8 cellular contexts compared by ENCODE assay signal in the genomic region with DNA sequence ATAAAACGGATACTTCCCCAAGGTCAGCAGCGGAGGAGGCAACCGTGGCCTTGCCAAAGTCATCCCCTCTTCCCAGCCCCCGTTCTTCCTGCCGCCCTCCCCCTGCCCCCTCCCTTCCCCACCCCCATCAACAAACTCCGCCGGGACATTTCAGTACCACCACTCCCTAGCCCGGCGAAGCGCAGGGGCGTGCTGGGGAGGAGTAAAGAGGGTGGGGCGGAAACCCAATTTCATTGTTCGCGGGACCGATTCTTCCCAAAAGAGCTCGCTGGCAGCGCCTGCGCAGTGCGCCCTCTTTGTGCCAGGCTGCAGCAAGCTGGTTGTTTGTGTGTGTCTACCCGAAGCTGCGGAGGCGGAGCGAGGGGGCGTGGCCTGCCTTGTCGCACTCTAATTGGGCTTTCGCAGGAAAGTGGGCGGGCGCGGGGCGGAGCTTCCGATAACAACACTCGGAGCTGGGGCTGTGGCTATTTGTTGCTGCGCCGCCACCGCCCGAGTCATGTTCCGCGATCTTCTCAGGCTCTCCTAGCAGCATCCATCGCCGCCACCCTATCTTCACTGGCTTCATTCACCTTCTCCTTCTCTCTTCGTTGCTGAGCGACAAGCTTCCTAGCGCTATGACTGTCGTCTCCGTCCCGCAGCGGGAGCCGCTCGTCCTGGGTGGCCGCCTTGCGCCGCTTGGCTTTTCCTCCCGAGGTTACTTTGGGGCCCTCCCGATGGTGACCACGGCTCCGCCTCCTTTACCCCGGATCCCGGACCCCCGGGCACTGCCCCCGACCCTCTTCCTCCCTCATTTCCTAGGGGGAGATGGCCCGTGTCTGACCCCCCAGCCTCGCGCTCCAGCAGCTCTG. TPM values are rescaled to one million over a fixed set of nuclear protein-coding genes. Genes with fewer than 3 reads are reported as not detected.
DNase-seq lines count a peak whose midpoint lies in the region; ATAC-seq and TF ChIP-seq lines count a peak whose summit lies in the region.

A gene (plus strand): TSS at position 471 of the 848 bp plus-strand sequence. CDS start 144 bp downstream, at position 615.

- peaks cover 3% of the 10 kb centered on the region for H3K27me3 ChIP-seq in AG04450 (ENCODE audit: control insufficient read depth, insufficient read depth, low read length)

- CTCF ChIA-PET in AG04450 (lab: Charles Lee) (interaction anchor here (0.6 to 5.2 kb wide), 6 partner anchors 44 to 163 kb away, joined by 4 to 36 read pairs (median 4); no protein-coding TSS in a partner anchor), WTC11 (lab: Charles Lee) (interaction anchor here (0.5 to 2.2 kb wide), 20 partner anchors 10 to 1124 kb away, joined by 3 to 31 read pairs (median 4); no protein-coding TSS in a partner anchor)

- H3K4me3 ChIP-seq in AG04450 (ENCODE audit: low read depth, low read length) = peak within 1 kb of the TSS; percentile 99
- peak within 1 kb of the TSS; percentile 98 to 99 for H3K4me3 ChIP-seq in cardiac fibroblast (replicated peaks in 1 of 2; ENCODE audit: low read depth in 2 of 2, low read length in 2 of 2)

- H3K9me3 ChIP-seq in AG04450 (ENCODE audit: control insufficient read depth, insufficient read depth, low read length) = no peaks in the 10 kb centered on the region; the same call in 1 of the 2 replicates

- H3K36me3 Mint-ChIP-seq in WTC11 = peaks cover 11% of the 10 kb centered on the region

- TF ChIP-seq CTCF in AG04450 (IDR thresholded peaks at IDR 0.05; ENCODE audit: low read depth, low read length) = no peak
- no peak for TF ChIP-seq CTCF in WTC11 (IDR thresholded peaks at IDR 0.05)
- no peak for TF ChIP-seq CTCF in cardiac fibroblast (IDR thresholded peaks at IDR 0.05; ENCODE audit: low read depth, low read length)

- peaks cover 44% of the 10 kb centered on the region for H3K4me1 Mint-ChIP-seq in WTC11

- peak; percentile 99 for DNase-seq in AG04450 (ENCODE audit: low read depth, low spot score)
- peak; percentile 96 for DNase-seq in NCI-H226
- peak; percentile 100 for DNase-seq in WTC11 (ENCODE audit: low spot score)
- DNase-seq in cardiac fibroblast (ENCODE audit: low read depth in 2 of 2) = peak; percentile 99 to 100
- peak; percentile 96 for DNase-seq in iPS-NIHi7 (ENCODE audit: extremely low spot score)
- DNase-seq in smooth muscle cell of the brain vasculature (ENCODE audit: low read depth, low spot score) = peak; percentile 98

- H3K27ac Mint-ChIP-seq in WTC11 = peak within 1 kb of the TSS; percentile 99

- H3K27ac ChIP-seq in AG04450 (ENCODE audit: low read depth, low read length) = peak within 1 kb of the TSS; percentile 98

- no peaks in the 10 kb centered on the region for H3K9me3 Mint-ChIP-seq in WTC11

- peak within 1 kb of the TSS; percentile 93 for H3K4me3 Mint-ChIP-seq in WTC11

- POLR2A ChIA-PET in AG04450 (lab: Yijun Ruan, JAX) = interaction anchor here (0.6 to 2.4 kb wide), 18 partner anchors 11 to 272 kb away, joined by 3 to 21 read pairs (median 5); a partner anchor contains a TSS
- POLR2A ChIA-PET in WTC11 (lab: Charles Lee) = interaction anchor here (0.6 to 2.1 kb wide), 16 partner anchors 11 to 1565 kb away, joined by 3 to 23 read pairs (median 4); a partner anchor contains a TSS

- ATAC-seq in GM18909 (IDR thresholded peaks at IDR 0.05; ENCODE audit: poor library complexity, unreplicated experiment) = peak; percentile 80
- ATAC-seq in HG03175 (IDR thresholded peaks at IDR 0.05; ENCODE audit: unreplicated experiment) = peak; percentile 74
- peak; percentile 85 for ATAC-seq in WTC11

- peaks cover 7% of the 10 kb centered on the region for H3K27me3 Mint-ChIP-seq in WTC11 (ENCODE audit: low read depth)

TF ChIP-seq in WTC11, 78 proteins besides CTCF, POLR2A, EP300 and RAD21 (continues in another document):
- TF ChIP-seq ZNF121 (CRISPR knock-in tag; IDR thresholded peaks at IDR 0.05) (peak; percentile 90), ZNF317 (CRISPR knock-in tag; IDR thresholded peaks at IDR 0.05; ENCODE audit: borderline replicate concordance, low read depth) (no peak), ZNF263 (CRISPR knock-in tag; IDR thresholded peaks at IDR 0.05; ENCODE audit: low read depth) (no peak), SMAD3 (CRISPR knock-in tag; IDR thresholded peaks at IDR 0.05; ENCODE audit: borderline replicate concordance) (no peak), TCF7 (CRISPR knock-in tag; IDR thresholded peaks at IDR 0.05; ENCODE audit: low read depth) (no peak), TEAD4 (CRISPR knock-in tag; IDR thresholded peaks at IDR 0.05) (no peak), JUN (CRISPR knock-in tag; IDR thresholded peaks at IDR 0.05) (no peak), SP1 (CRISPR knock-in tag; conservative IDR thresholded peaks at IDR 0.05) (peak; percentile 93), SOX15 (CRISPR knock-in tag; IDR thresholded peaks at IDR 0.05) (no peak), FOXP1 (CRISPR knock-in tag; IDR thresholded peaks at IDR 0.05; ENCODE audit: borderline replicate concordance) (peak; percentile 2; the same call in 1 of the 2 replicates), CREB1 (CRISPR knock-in tag; IDR thresholded peaks at IDR 0.05) (no peak), GTF2I (CRISPR knock-in tag; conservative IDR thresholded peaks at IDR 0.05) (no peak), ETV6 (CRISPR knock-in tag; IDR thresholded peaks at IDR 0.05) (peak; percentile 83; the same call in 1 of the 2 replicates)
- TF ChIP-seq, protein P1, sequence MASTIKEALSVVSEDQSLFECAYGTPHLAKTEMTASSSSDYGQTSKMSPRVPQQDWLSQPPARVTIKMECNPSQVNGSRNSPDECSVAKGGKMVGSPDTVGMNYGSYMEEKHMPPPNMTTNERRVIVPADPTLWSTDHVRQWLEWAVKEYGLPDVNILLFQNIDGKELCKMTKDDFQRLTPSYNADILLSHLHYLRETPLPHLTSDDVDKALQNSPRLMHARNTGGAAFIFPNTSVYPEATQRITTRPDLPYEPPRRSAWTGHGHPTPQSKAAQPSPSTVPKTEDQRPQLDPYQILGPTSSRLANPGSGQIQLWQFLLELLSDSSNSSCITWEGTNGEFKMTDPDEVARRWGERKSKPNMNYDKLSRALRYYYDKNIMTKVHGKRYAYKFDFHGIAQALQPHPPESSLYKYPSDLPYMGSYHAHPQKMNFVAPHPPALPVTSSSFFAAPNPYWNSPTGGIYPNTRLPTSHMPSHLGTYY (CRISPR knock-in tag; IDR thresholded peaks at IDR 0.05) = no peak
- TF ChIP-seq, protein P2, sequence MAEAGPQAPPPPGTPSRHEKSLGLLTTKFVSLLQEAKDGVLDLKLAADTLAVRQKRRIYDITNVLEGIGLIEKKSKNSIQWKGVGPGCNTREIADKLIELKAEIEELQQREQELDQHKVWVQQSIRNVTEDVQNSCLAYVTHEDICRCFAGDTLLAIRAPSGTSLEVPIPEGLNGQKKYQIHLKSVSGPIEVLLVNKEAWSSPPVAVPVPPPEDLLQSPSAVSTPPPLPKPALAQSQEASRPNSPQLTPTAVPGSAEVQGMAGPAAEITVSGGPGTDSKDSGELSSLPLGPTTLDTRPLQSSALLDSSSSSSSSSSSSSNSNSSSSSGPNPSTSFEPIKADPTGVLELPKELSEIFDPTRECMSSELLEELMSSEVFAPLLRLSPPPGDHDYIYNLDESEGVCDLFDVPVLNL (CRISPR knock-in tag; IDR thresholded peaks at IDR 0.05; ENCODE audit: borderline replicate concordance, low read depth) = no peak
- TF ChIP-seq, protein P3, sequence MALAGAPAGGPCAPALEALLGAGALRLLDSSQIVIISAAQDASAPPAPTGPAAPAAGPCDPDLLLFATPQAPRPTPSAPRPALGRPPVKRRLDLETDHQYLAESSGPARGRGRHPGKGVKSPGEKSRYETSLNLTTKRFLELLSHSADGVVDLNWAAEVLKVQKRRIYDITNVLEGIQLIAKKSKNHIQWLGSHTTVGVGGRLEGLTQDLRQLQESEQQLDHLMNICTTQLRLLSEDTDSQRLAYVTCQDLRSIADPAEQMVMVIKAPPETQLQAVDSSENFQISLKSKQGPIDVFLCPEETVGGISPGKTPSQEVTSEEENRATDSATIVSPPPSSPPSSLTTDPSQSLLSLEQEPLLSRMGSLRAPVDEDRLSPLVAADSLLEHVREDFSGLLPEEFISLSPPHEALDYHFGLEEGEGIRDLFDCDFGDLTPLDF (CRISPR knock-in tag; IDR thresholded peaks at IDR 0.05) = no peak
- TF ChIP-seq, protein P4, sequence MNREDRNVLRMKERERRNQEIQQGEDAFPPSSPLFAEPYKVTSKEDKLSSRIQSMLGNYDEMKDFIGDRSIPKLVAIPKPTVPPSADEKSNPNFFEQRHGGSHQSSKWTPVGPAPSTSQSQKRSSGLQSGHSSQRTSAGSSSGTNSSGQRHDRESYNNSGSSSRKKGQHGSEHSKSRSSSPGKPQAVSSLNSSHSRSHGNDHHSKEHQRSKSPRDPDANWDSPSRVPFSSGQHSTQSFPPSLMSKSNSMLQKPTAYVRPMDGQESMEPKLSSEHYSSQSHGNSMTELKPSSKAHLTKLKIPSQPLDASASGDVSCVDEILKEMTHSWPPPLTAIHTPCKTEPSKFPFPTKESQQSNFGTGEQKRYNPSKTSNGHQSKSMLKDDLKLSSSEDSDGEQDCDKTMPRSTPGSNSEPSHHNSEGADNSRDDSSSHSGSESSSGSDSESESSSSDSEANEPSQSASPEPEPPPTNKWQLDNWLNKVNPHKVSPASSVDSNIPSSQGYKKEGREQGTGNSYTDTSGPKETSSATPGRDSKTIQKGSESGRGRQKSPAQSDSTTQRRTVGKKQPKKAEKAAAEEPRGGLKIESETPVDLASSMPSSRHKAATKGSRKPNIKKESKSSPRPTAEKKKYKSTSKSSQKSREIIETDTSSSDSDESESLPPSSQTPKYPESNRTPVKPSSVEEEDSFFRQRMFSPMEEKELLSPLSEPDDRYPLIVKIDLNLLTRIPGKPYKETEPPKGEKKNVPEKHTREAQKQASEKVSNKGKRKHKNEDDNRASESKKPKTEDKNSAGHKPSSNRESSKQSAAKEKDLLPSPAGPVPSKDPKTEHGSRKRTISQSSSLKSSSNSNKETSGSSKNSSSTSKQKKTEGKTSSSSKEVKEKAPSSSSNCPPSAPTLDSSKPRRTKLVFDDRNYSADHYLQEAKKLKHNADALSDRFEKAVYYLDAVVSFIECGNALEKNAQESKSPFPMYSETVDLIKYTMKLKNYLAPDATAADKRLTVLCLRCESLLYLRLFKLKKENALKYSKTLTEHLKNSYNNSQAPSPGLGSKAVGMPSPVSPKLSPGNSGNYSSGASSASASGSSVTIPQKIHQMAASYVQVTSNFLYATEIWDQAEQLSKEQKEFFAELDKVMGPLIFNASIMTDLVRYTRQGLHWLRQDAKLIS (CRISPR knock-in tag; IDR thresholded peaks at IDR 0.05; ENCODE audit: borderline replicate concordance) = no peak
- TF ChIP-seq, protein P5, sequence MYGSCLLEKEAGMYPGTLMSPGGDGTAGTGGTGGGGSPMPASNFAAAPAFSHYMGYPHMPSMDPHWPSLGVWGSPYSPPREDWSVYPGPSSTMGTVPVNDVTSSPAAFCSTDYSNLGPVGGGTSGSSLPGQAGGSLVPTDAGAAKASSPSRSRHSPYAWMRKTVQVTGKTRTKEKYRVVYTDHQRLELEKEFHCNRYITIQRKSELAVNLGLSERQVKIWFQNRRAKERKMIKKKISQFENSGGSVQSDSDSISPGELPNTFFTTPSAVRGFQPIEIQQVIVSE (CRISPR knock-in tag; IDR thresholded peaks at IDR 0.05; ENCODE audit: borderline replicate concordance) = no peak

RNA-seq across cellular contexts. Expression of the gene that starts here (rescaled TPM):
- polyA plus RNA-seq in AG04450 (2011; rRNA removed) = 21.0 and 22.6 TPM in 2 replicates
- polyA minus RNA-seq in AG04450 (2011; rRNA and poly(A)+ RNA removed) = 29.9 and 44.4 TPM in 2 replicates
- 39.0 to 49.3 TPM (median 48.4 TPM) in 3 replicates for total RNA-seq in WTC11 (2021)

Comparison
In these comparisons a context has a peak if more than half of its experiments do, and no peak if none do; other contexts are left out.
1. Peak in every context shown above with its lines: DNase-seq, ATAC-seq, H3K4me3 ChIP-seq and H3K27ac ChIP-seq.